In genomic region chr6:1659816-1660215, GRCh38 we compare ENCODE assay signal across 16 cellular contexts. TPM values are rescaled to one million over a fixed set of nuclear protein-coding genes. Genes with fewer than 3 reads are reported as not detected.
A peak's percentile ranks its signal among the peaks of the same experiment; 100 is the strongest.
DNase-seq lines count a peak whose midpoint lies in the region; ATAC-seq, FAIRE-seq and TF ChIP-seq lines count a peak whose summit lies in the region.
"Had no signal": no experiment of that assay in that cellular context is flagged by ENCODE, and none has a peak within 500 bp of the region (broad histone marks: within the 10 kb centered on the region; RNA-seq: fewer than 3 reads in every experiment).

No MANE protein-coding gene starts in this region.

- BruUV-seq in K562 (replicated peaks; lab: Mats Ljungman, UMichigan), result no TSS peak

- H3K27ac Mint-ChIP-seq in naive thymus-derived CD4-positive, alpha-beta T cell, result no peak overlapping the region
- H3K27ac Mint-ChIP-seq: B cell; CD4-positive, alpha-beta T cell; GM23338; IgD-negative memory B cell had no signal

- CTCF ChIA-PET in K562 (lab: Yijun Ruan, JAX; ENCODE audit: low intra/inter-chr PET ratio), result no interaction called here
- CTCF ChIA-PET in naive thymus-derived CD4-positive, alpha-beta T cell (lab: Charles Lee), result no interaction called here

- H3K9ac ChIP-seq in K562 (ENCODE audit: insufficient read depth in 1 of 2, low read depth in 2 of 2, low read length in 2 of 2), result no peak overlapping the region

- H3K9me1 ChIP-seq in K562 (ENCODE audit: control insufficient read depth, insufficient read depth, low read length), result no peaks in the 10 kb centered on the region

- in situ Hi-C loops in K562 (cut with MboI), result no loop called here

- H3K4me3 Mint-ChIP-seq in naive thymus-derived CD4-positive, alpha-beta T cell, result no peak overlapping the region
- H3K4me3 Mint-ChIP-seq: B cell; CD4-positive, alpha-beta T cell; GM23338; H9 had no signal

- POLR2A ChIA-PET in K562 (lab: Yijun Ruan, JAX), result no interaction called here
- POLR2A ChIA-PET in naive thymus-derived CD4-positive, alpha-beta T cell (lab: Charles Lee), result no interaction called here

- H3K36me3 Mint-ChIP-seq in naive thymus-derived CD4-positive, alpha-beta T cell, result peaks cover 0 to 17% (median 0%) of the 10 kb centered on the region in 5 donors

- no peaks in the 10 kb centered on the region for H3K27me3 Mint-ChIP-seq in naive thymus-derived CD4-positive, alpha-beta T cell
- H3K27me3 Mint-ChIP-seq: CD4-positive, alpha-beta T cell; IgD-negative memory B cell had no signal

- DNase-seq in GM12891 (ENCODE audit: insufficient read length, low spot score) (no peak), HL-60 (ENCODE audit: low read depth in 1 of 2, low spot score in 1 of 2) (peak; percentile 36 to 56), NOMO-1 treated with DMSO at 0.1 percent for 48 hours (lab: John Stamatoyannopoulos, UW; ENCODE audit: unreplicated experiment) (peak; percentile 25), K562 (ENCODE audit: extremely low read depth in 1 of 4, low spot score in 3 of 4) (no peak), omental fat pad (ENCODE audit: low spot score) (no peak)
- no peak for DNase-seq in naive thymus-derived CD4-positive, alpha-beta T cell
- DNase-seq: C1 segment of cervical spinal cord; Calu3; CD4-positive, alpha-beta T cell; DMS 273 treated with DMSO at 0.1 percent for 48 hours; H9 had no signal

- no peak overlapping the region for H2AFZ ChIP-seq in K562 (ENCODE audit: low read depth, low read length)
- H2AFZ ChIP-seq: GM23338 had no signal

- H3K79me2 ChIP-seq in K562 (ENCODE audit: control insufficient read depth, insufficient read depth, low read length), result no peaks in the 10 kb centered on the region

- intact Hi-C loops in K562 (cut with micrococcal nuclease), result no loop called here
- intact Hi-C loops in naive thymus-derived CD4-positive, alpha-beta T cell (cut with micrococcal nuclease), result no loop called here

- H3K9me3 ChIP-seq in K562 (replicated peaks; ENCODE audit: control insufficient read depth, insufficient read depth, low read depth, low read length), result no peaks in the 10 kb centered on the region
- H3K9me3 ChIP-seq in naive thymus-derived CD4-positive, alpha-beta T cell (ENCODE audit: control insufficient read depth in 2 of 3, low read length in 3 of 3), result no peaks in the 10 kb centered on the region

- no peak for TF ChIP-seq RAD21 in K562 (CRISPR knock-in tag; conservative IDR thresholded peaks at IDR 0.05 in 1 of 2, IDR thresholded peaks at IDR 0.05 in 1 of 2)

- FAIRE-seq in GM12891 (lab: Jason Lieb, UNC), result no peak
- FAIRE-seq in K562 (lab: Jason Lieb, UNC), result no peak
- FAIRE-seq: A204.1 had no signal

- no peak for TF ChIP-seq EP300 in K562 (IDR thresholded peaks at IDR 0.05; ENCODE audit: low read length)

- H3K4me2 ChIP-seq in K562 (ENCODE audit: insufficient read depth, low read length), result no peak overlapping the region
- H3K4me2 ChIP-seq: GM23338 had no signal

- no peak for TF ChIP-seq POLR2A in GM12891 (IDR thresholded peaks at IDR 0.05; ENCODE audit: low read depth, low read length)
- no peak for TF ChIP-seq POLR2A in K562 (conservative IDR thresholded peaks at IDR 0.05)

- ATAC-seq in K562 (no peak), HG02884 (IDR thresholded peaks at IDR 0.05; ENCODE audit: unreplicated experiment) (no peak), omental fat pad (ENCODE audit: low FRiP score) (no peak)
- ATAC-seq in naive thymus-derived CD4-positive, alpha-beta T cell, result no peak
- ATAC-seq: GM23338 had no signal

- no peaks in the 10 kb centered on the region for H3K9me3 Mint-ChIP-seq in naive thymus-derived CD4-positive, alpha-beta T cell
- H3K9me3 Mint-ChIP-seq: CD4-positive, alpha-beta T cell; GM23338; H9; IgD-negative memory B cell had no signal

- no peaks in the 10 kb centered on the region for H3K36me3 ChIP-seq in K562 (ENCODE audit: control insufficient read depth, insufficient read depth, low read length)
- no peaks in the 10 kb centered on the region for H3K36me3 ChIP-seq in naive thymus-derived CD4-positive, alpha-beta T cell (ENCODE audit: control insufficient read depth in 2 of 3, insufficient read depth in 3 of 3, low read length in 3 of 3)

- no peak for TF ChIP-seq CTCF in HL-60 (IDR thresholded peaks at IDR 0.05; ENCODE audit: insufficient read depth, low read length)
- TF ChIP-seq CTCF in K562 (IDR thresholded peaks at IDR 0.05 in 2 of 3, conservative IDR thresholded peaks at IDR 0.05 in 1 of 3; ENCODE audit: insufficient read depth in 2 of 3, low read depth in 1 of 3, low read length in 3 of 3), result no peak
- no peak for TF ChIP-seq CTCF in omental fat pad (IDR thresholded peaks at IDR 0.05)

- H3K4me1 Mint-ChIP-seq in naive thymus-derived CD4-positive, alpha-beta T cell, result peaks cover 0 to 3% (median 0%) of the 10 kb centered on the region in 7 donors
- H3K4me1 Mint-ChIP-seq: GM23338, H9 had no signal

- no peaks in the 10 kb centered on the region for H3K4me1 ChIP-seq in K562 (replicated peaks in 1 of 2; ENCODE audit: control insufficient read depth in 2 of 2, insufficient read depth in 2 of 2, low read length in 2 of 2)
- H3K4me1 ChIP-seq in naive thymus-derived CD4-positive, alpha-beta T cell (ENCODE audit: control insufficient read depth in 2 of 2, insufficient read depth in 2 of 2, low read length in 2 of 2), result no peaks in the 10 kb centered on the region

- peaks cover 9% of the 10 kb centered on the region for H4K20me1 ChIP-seq in K562 (replicated peaks; ENCODE audit: control insufficient read depth, insufficient read depth, low read length)

- H3K27ac ChIP-seq in HL-60 (replicated peaks), result no peak overlapping the region
- no peak overlapping the region for H3K27ac ChIP-seq in K562 (ENCODE audit: extremely low read depth, low read depth, low read length)
- H3K27ac ChIP-seq in naive thymus-derived CD4-positive, alpha-beta T cell (ENCODE audit: low read depth, low read length), result no peak overlapping the region

- H3K4me3 ChIP-seq in HL-60 (replicated peaks; ENCODE audit: insufficient read depth, low read length), result no peak overlapping the region
- H3K4me3 ChIP-seq in K562, result no peak overlapping the region
- no peak overlapping the region for H3K4me3 ChIP-seq in naive thymus-derived CD4-positive, alpha-beta T cell (ENCODE audit: low read length)
- H3K4me3 ChIP-seq: GM23338 had no signal

- no peaks in the 10 kb centered on the region for H3K27me3 ChIP-seq in HL-60 (ENCODE audit: insufficient read depth, poor library complexity, severe bottlenecking)
- peaks cover 16 to 69% of the 10 kb centered on the region in 2 experiments for H3K27me3 ChIP-seq in K562 (ENCODE audit: control insufficient read depth in 2 of 2, insufficient read depth in 2 of 2, low read length in 2 of 2)
- H3K27me3 ChIP-seq in naive thymus-derived CD4-positive, alpha-beta T cell (ENCODE audit: control insufficient read depth in 2 of 2, insufficient read depth in 2 of 2, low read length in 2 of 2), result no peaks in the 10 kb centered on the region

- 0% methylated on average over 7 of the region's 7 CpGs for WGBS in K562 (ENCODE audit: insufficient coverage, low coverage, missing lambda C conversion rate)

TF ChIP-seq in GM12891, 5 proteins besides CTCF, POLR2A, EP300 and RAD21:
- TF ChIP-seq SPI1 (IDR thresholded peaks at IDR 0.05; ENCODE audit: low read depth, low read length) (0 out of 2 replicates have a peak, but pooled peaks have one; percentile 12), TAF1 (IDR thresholded peaks at IDR 0.05; ENCODE audit: low read depth, low read length) (no peak)

TF ChIP-seq in K562, 482 proteins besides CTCF, POLR2A, EP300 and RAD21 (continues in another document):
- TF ChIP-seq CBFB (CRISPR knock-in tag; IDR thresholded peaks at IDR 0.05) (no peak), UBTF (IDR thresholded peaks at IDR 0.05; ENCODE audit: borderline replicate concordance in 1 of 2, low read depth in 2 of 2, low read length in 2 of 2) (no peak)

RNA-seq across cellular contexts. Expression of gene FOXC1, which starts 50.1 kb away (rescaled TPM):
- polyA plus RNA-seq in GM12891 (2012; ENCODE audit: low read depth, missing spikeins), result 0.26 TPM
- not detected in 2 replicates for total RNA-seq in K562 (2011; cell fraction: chromatin; rRNA removed; ENCODE audit: low replicate concordance)
- not detected in 2 replicates for total RNA-seq in K562 (2011; cell fraction: nucleolus; rRNA removed)
- not detected in 2 replicates for total RNA-seq in K562 (2011; cell fraction: nucleoplasm; rRNA removed)
- total RNA-seq in K562 (2014; rRNA removed) (not detected in 2 replicates), K562 (2014; rRNA removed; fragmentation: Illumina TruSeq; extraction: Trizol) (not detected in 2 replicates), K562 (2015; rRNA removed; fragmentation: Illumina TruSeq; extraction: Trizol) (not detected in 2 replicates), K562 (2021) (0.07 TPM in 1 of 2 replicates, not detected in the other), omental fat pad (10 to 100 TPM in 1 of 4 donors, 1 to 10 TPM in 3; 3.8 to 10.1 (median 6.7) TPM)
- polyA plus RNA-seq in K562 (2011; rRNA removed) (not detected in 2 replicates), K562 (2014; fragmentation: Illumina TruSeq; extraction: Trizol) (not detected in 2 replicates), K562 (2014; fragmentation: Nextera tagmentation; extraction: Ambion mirVana) (not detected), K562 (2014; rRNA removed) (not detected in 2 replicates)
- polyA plus RNA-seq in K562 (2011; cell fraction: cytosol; rRNA removed), result not detected in 2 replicates
- polyA plus RNA-seq in K562 (2011; cell fraction: nucleus; rRNA removed), result not detected in 2 replicates
- polyA plus RNA-seq in K562 (2012), result not detected in 2 replicates
- not detected in 2 replicates for polyA minus RNA-seq in K562 (2011; rRNA and poly(A)+ RNA removed)
- polyA minus RNA-seq in K562 (2011; cell fraction: cytosol; rRNA and poly(A)+ RNA removed), result 0.19 and 0.46 TPM in 2 replicates
- polyA minus RNA-seq in K562 (2011; cell fraction: nucleus; rRNA and poly(A)+ RNA removed), result under 0.01 TPM in 1 of 2 replicates, not detected in the other
- not detected for total RNA-seq in naive thymus-derived CD4-positive, alpha-beta T cell
- polyA plus RNA-seq in naive thymus-derived CD4-positive, alpha-beta T cell, result not detected
- total RNA-seq: CD4-positive, alpha-beta T cell; H9 had no signal
- polyA plus RNA-seq: IgD-negative memory B cell had no signal

Comparison
In these comparisons a context has a peak if more than half of its experiments do, and no peak if none do; other contexts are left out.
1. DNase-seq: peak in HL-60 (2 of 2) and NOMO-1 treated with DMSO at 0.1 percent for 48 hours (single experiment); none in GM12891 (single experiment), K562 (0 of 4), naive thymus-derived CD4-positive, alpha-beta T cell (0 of 9) and omental fat pad (single experiment).
2. RNA of gene FOXC1, which starts 50.1 kb away (total RNA-seq): 3.8 to 10.1 TPM in omental fat pad; 0.07 TPM in K562 and not detected in naive thymus-derived CD4-positive, alpha-beta T cell; every median in the first group is over 4 times any median in the second.